Comparison of ENCODE assay signal across 8 cellular contexts in genomic region chr21:5153842-5154640, GRCh38.
DNase-seq lines count a peak whose midpoint lies in the region; ATAC-seq, FAIRE-seq and TF ChIP-seq lines count a peak whose summit lies in the region.
"Not testable (repeated sequence)": the region's sequence is repeated elsewhere in the genome, so short reads cannot be mapped to it uniquely, and the experiment has no call there.

No MANE protein-coding gene starts in this region.

- peak; percentile 22 for ATAC-seq in GM19452 (IDR thresholded peaks at IDR 0.05; ENCODE audit: unreplicated experiment)
- ATAC-seq in HG03457 (IDR thresholded peaks at IDR 0.05; ENCODE audit: unreplicated experiment) = peak; percentile 8
- peak; percentile 58 for ATAC-seq in GM12878
- ATAC-seq in HepG2 = peak; percentile 54

- peak overlapping the region; percentile 40 for H3K4me3 ChIP-seq in WERI-Rb-1 (ENCODE audit: low read depth, low read length)
- H3K4me3 ChIP-seq in GM12878 = not testable (repeated sequence)
- peak overlapping the region; percentile 35 to 43 for H3K4me3 ChIP-seq in foreskin fibroblast (ENCODE audit: low read depth in 1 of 2, low read length in 2 of 2)
- peak overlapping the region in 1 of 3 experiments; percentile 40; a peak in 2 of 6 replicates for H3K4me3 ChIP-seq in HepG2 (replicated peaks in 1 of 3; ENCODE audit: insufficient read depth in 1 of 3, low read depth in 2 of 3, low read length in 3 of 3)
- H3K4me3 ChIP-seq in transverse colon = peak overlapping the region in 2 of 4 donors; percentile 40 to 57

- not testable (repeated sequence) for TF ChIP-seq EP300 in GM12878 (IDR thresholded peaks at IDR 0.05; ENCODE audit: borderline replicate concordance in 1 of 2, control insufficient read depth in 1 of 2, low read depth in 2 of 2, low read length in 2 of 2); HepG2 (IDR thresholded peaks at IDR 0.05; ENCODE audit: low read depth in 2 of 2, low read length in 2 of 2); HepG2 (CRISPR knock-in tag; IDR thresholded peaks at IDR 0.05; ENCODE audit: borderline replicate concordance); transverse colon (IDR thresholded peaks at IDR 0.05; ENCODE audit: low read depth)

- BruUV-seq in GM12878 (replicated peaks; lab: Mats Ljungman, UMichigan) = TSS peak; percentile 53
- not testable (repeated sequence) for BruUV-seq in HepG2 (replicated peaks; lab: Mats Ljungman, UMichigan)

- not testable (repeated sequence) for TF ChIP-seq RAD21 in GM12878 (IDR thresholded peaks at IDR 0.05; ENCODE audit: insufficient read depth, low read depth, low read length); HepG2 (CRISPR knock-in tag; IDR thresholded peaks at IDR 0.05)

- not testable (repeated sequence) for H3K4me2 ChIP-seq in GM12878 (ENCODE audit: control insufficient read depth, insufficient read depth); HepG2 (ENCODE audit: low read depth, low read length)

- H3K27me3 ChIP-seq in WERI-Rb-1 (ENCODE audit: insufficient read depth, low read depth, severe bottlenecking); GM12878 (replicated peaks in 1 of 2; ENCODE audit: control insufficient read depth in 2 of 2, insufficient read depth in 2 of 2, low read length in 1 of 2); HepG2 (ENCODE audit: control insufficient read depth in 1 of 2, insufficient read depth in 2 of 2, low read length in 2 of 2); transverse colon: not testable (repeated sequence)

- H2AFZ ChIP-seq in GM12878 (ENCODE audit: control insufficient read depth, low read depth, low read length); HepG2 (ENCODE audit: low read length): not testable (repeated sequence)

- 2% methylated on average over 11 of the region's 69 CpGs for WGBS in GM12878 (ENCODE audit: insufficient coverage, insufficient replicate concordance, low lambda C conversion rate, missing lambda C conversion rate)
- no CpG with 5 or more reads among the region's 69 CpGs for WGBS in HepG2 (ENCODE audit: low lambda C conversion rate)
- no CpG with 5 or more reads among the region's 69 CpGs for WGBS in transverse colon (ENCODE audit: low coverage in 1 of 2), 2 donors

- CTCF ChIA-PET in GM12878 (lab: Yijun Ruan, JAX); HepG2 (lab: Yijun Ruan, JAX; ENCODE audit: low intra/inter-chr PET ratio, low total read pairs): not testable (repeated sequence)

- SMC1A ChIA-PET in GM12878 (lab: Charles Lee; ENCODE audit: uncharacterized antibody, unreplicated experiment) = not testable (repeated sequence)

- in situ Hi-C loops in GM12878 (cut with MboI); HepG2 (cut with HindIII; ENCODE audit: extremely low pct_ligation_motif_present, low pct_unique_long_range_greater_than_20kb); transverse colon (cut with MboI; ENCODE audit: low pct_ligation_motif_present in 1 of 4, low pct_unique_long_range_greater_than_20kb in 1 of 4, low sequenced_read_pairs in 3 of 4): not testable (repeated sequence)

- not testable (repeated sequence) for H4K20me1 ChIP-seq in GM12878 (ENCODE audit: control insufficient read depth, insufficient read depth); HepG2 (ENCODE audit: insufficient read depth, low read length)

- not testable (repeated sequence) for H3K79me2 ChIP-seq in GM12878 (ENCODE audit: control insufficient read depth, insufficient read depth, low read length); HepG2 (ENCODE audit: insufficient read depth, low read length)

- POLR2A ChIA-PET in GM12878 (lab: Charles Lee); HepG2 (lab: Yijun Ruan, JAX): not testable (repeated sequence)

- H3K36me3 ChIP-seq in WERI-Rb-1; GM12878 (ENCODE audit: control insufficient read depth in 2 of 2, insufficient read depth in 2 of 2, low read length in 1 of 2); HepG2 (replicated peaks in 1 of 2; ENCODE audit: control insufficient read depth in 1 of 2, insufficient read depth in 2 of 2, low read length in 2 of 2); transverse colon: not testable (repeated sequence)

- RAD21 ChIA-PET in GM12878 (lab: Charles Lee; ENCODE audit: unreplicated experiment) = not testable (repeated sequence)

- TF ChIP-seq CTCF in WERI-Rb-1 (IDR thresholded peaks at IDR 0.05; ENCODE audit: low read depth, low read length); GM12878 (IDR thresholded peaks at IDR 0.05 in 2 of 3, conservative IDR thresholded peaks at IDR 0.05 in 1 of 3; ENCODE audit: control insufficient read depth in 2 of 3, extremely low read depth in 1 of 3, insufficient read depth in 1 of 3, low read depth in 3 of 3, low read length in 3 of 3); foreskin fibroblast (IDR thresholded peaks at IDR 0.05; ENCODE audit: low read depth, low read length); HepG2 (CRISPR knock-in tag; IDR thresholded peaks at IDR 0.05); transverse colon (IDR thresholded peaks at IDR 0.05): not testable (repeated sequence)

- not testable (repeated sequence) for H3K4me1 ChIP-seq in GM12878 (ENCODE audit: control insufficient read depth, insufficient read depth, low read length); HepG2 (ENCODE audit: insufficient read depth, low read length); transverse colon

- TF ChIP-seq POLR2A in GM12878 (IDR thresholded peaks at IDR 0.05; ENCODE audit: low read depth, low read length) = 0 out of 2 replicates have a peak, but pooled peaks have one; percentile 30
- not testable (repeated sequence) for TF ChIP-seq POLR2A in HepG2 (IDR thresholded peaks at IDR 0.05; ENCODE audit: insufficient read depth in 1 of 2, low read depth in 2 of 2, low read length in 2 of 2); transverse colon (IDR thresholded peaks at IDR 0.05)

- DNase-seq in WERI-Rb-1 = peak; percentile 11
- DNase-seq in GM12878 (ENCODE audit: low read depth, low spot score); foreskin fibroblast; HepG2 (ENCODE audit: low spot score); transverse colon: not testable (repeated sequence)
- peak; percentile 69 for DNase-seq in posterior vena cava (ENCODE audit: low spot score)

- FAIRE-seq in GM12878 (lab: Jason Lieb, UNC); HepG2 (lab: Jason Lieb, UNC): not testable (repeated sequence)

- not testable (repeated sequence) for H3K9me3 ChIP-seq in WERI-Rb-1 (ENCODE audit: severe bottlenecking); GM12878 (replicated peaks; ENCODE audit: control insufficient read depth, insufficient read depth, low read length); HepG2 (ENCODE audit: low read length); transverse colon

- intact Hi-C loops in GM12878 (cut with micrococcal nuclease; ENCODE audit: unreplicated experiment); HepG2 (cut with micrococcal nuclease; ENCODE audit: unreplicated experiment); posterior vena cava (cut with DNase I); transverse colon (cut with DNase I; ENCODE audit: low total_unique reads): not testable (repeated sequence)

- not testable (repeated sequence) for H3K27ac ChIP-seq in WERI-Rb-1; GM12878 (ENCODE audit: control insufficient read depth, insufficient read depth); HepG2 (ENCODE audit: extremely low read length, insufficient read depth, low read length)
- H3K27ac ChIP-seq in transverse colon = peak overlapping the region; percentile 41 to 79 (median 69)

- H3K9ac ChIP-seq in GM12878 (ENCODE audit: control insufficient read depth, insufficient read depth, low read length); HepG2 (ENCODE audit: insufficient read depth, low read depth, low read length): not testable (repeated sequence)

TF ChIP-seq in HepG2, 621 proteins besides CTCF, POLR2A, EP300 and RAD21:
- TF ChIP-seq ZBTB14 (CRISPR knock-in tag; IDR thresholded peaks at IDR 0.05) = 0 out of 2 replicates have a peak, but pooled peaks have one; percentile 17

Comparison
In these comparisons a context has a peak if more than half of its experiments do, and no peak if none do; other contexts are left out.
1. ATAC-seq: peak in every context shown above with its lines; median percentile 58 in GM12878; 54 in HepG2; 22 in GM19452; 8 in HG03457.